In the genomic region with DNA sequence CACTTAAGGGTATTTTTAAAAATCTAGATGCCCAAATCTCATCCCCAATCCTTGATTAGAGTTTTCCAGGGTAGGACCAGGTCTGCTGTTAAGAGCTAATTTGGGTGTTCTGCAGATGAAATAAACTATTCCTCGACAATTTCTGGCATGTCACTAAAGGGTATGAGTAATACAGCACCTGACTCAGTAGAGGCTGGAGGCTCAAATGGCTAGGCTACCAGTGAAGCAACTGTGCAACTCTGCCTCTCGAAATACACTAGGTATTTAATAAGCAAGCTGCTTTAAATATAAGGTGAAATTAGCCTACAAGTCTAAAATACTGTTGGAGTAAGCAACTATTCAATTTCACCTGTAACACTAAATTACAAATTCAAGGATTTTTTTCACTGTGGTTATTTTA, we compare ENCODE assay signal across 9 cellular contexts. TPM values are rescaled to one million over a fixed set of nuclear protein-coding genes. Genes with fewer than 3 reads are reported as not detected.
DNase-seq lines count a peak whose midpoint lies in the region; ATAC-seq and TF ChIP-seq lines count a peak whose summit lies in the region.
"Had no signal": no experiment of that assay in that cellular context is flagged by ENCODE, and none has a peak within 500 bp of the region (broad histone marks: within the 10 kb centered on the region; RNA-seq: fewer than 3 reads in every experiment).

No MANE protein-coding gene starts in this region.

- DNase-seq in DMS53 (lab: John Stamatoyannopoulos, UW) (peak; percentile 7), DMS53 treated with DMSO at 0.1 percent for 48 hours (lab: John Stamatoyannopoulos, UW; ENCODE audit: unreplicated experiment) (no peak), SW480 (ENCODE audit: low spot score) (peak; percentile 18), fibroblast of mammary gland (ENCODE audit: low read depth) (peak; percentile 69), skeletal muscle cell (ENCODE audit: low read depth) (no peak), left colon (no peak)
- DNase-seq: NCI-H226 had no signal

- intact Hi-C loops in left colon (cut with DNase I, micrococcal nuclease), result no loop called here

- ATAC-seq in left colon (no peak), HG03354 (IDR thresholded peaks at IDR 0.05; ENCODE audit: poor library complexity, severe bottlenecking, unreplicated experiment) (no peak), GM19397 (IDR thresholded peaks at IDR 0.05; ENCODE audit: unreplicated experiment) (no peak)

- TF ChIP-seq CTCF in fibroblast of mammary gland (conservative IDR thresholded peaks at IDR 0.05; ENCODE audit: control insufficient read depth, insufficient read depth, low read depth, low read length), result no peak

- H3K4me3 ChIP-seq in fibroblast of mammary gland (ENCODE audit: control insufficient read depth, low read depth, low read length) (peak overlapping the region; percentile 89), skeletal muscle cell (ENCODE audit: low read depth, low read length) (peak overlapping the region; percentile 83)

RNA-seq across cellular contexts. Expression of gene RNF6, which starts 1.5 kb away (rescaled TPM):
- total RNA-seq in left colon, result 10 to 100 TPM; 36.6 to 40.6 TPM

RNA-seq across cellular contexts. Expression of gene CDK8, which starts 33.4 kb away (rescaled TPM):
- 10 to 100 TPM; 16.5 to 23.0 TPM for total RNA-seq in left colon

Comparison
In these comparisons a context has a peak if more than half of its experiments do, and no peak if none do; other contexts are left out.
1. DNase-seq: peak in DMS53 (single experiment), SW480 (single experiment) and fibroblast of mammary gland (single experiment); none in DMS53 treated with DMSO at 0.1 percent for 48 hours (single experiment), skeletal muscle cell (single experiment) and left colon (0 of 2).